Comparison of ENCODE assay signal across 1 cellular context in the genomic region with DNA sequence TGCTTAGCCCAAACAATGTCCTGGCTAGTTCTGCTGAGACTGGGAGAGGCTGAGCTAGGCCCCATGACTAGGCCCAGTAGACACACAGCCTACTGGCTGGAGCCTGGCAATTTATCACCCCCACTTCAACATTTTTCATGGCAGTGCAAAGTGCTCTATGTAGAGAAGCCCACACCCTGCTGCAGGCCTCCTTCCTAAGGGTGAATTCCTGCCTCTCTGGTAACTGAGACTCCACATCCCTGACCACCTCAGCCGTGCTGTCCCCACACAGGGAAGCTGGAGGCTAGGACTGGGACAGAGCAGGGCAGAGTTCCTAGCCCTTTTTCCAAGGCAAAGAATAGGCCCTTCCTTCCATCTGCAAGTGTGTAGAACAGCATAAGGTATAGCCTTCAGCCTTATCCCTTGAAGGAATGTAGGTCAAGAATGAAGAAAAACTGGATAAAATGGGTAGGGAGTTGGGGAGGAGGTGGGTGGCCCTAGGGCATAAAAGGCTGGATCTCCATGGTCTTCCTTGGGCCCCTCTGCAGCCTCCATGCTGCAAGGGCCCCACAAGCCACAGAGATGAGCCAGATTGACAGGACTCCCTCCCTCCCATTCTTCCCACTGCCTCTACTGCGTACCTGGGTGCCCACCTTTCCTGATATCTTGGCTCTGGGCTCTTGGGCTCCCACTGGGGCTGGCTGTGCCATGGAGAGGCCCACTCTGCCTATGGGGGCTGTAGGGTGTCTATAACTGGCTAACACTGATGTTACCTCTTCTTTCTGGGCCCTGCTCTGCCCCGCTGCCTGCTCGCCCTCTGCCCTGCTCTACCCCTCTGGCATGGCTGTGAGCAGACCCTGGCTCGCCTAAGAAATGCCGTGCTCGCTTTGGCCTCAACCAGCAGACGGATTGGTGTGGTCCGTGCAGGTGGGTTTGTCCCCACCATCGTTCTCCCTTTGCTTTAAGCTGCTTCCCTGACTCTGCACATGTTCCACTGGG.
TF ChIP-seq lines count a peak whose summit lies in the region.

No MANE protein-coding gene starts in this region.

TF ChIP-seq in SK-N-SH, 30 proteins besides CTCF, POLR2A, EP300 and RAD21:
- TF ChIP-seq SIN3A (IDR thresholded peaks at IDR 0.05; ENCODE audit: borderline replicate concordance, low read depth, low read length) (no peak), CHD2 (IDR thresholded peaks at IDR 0.05; ENCODE audit: low read length, partially characterized antibody) (no peak), MEF2A (IDR thresholded peaks at IDR 0.05; ENCODE audit: borderline replicate concordance, low read depth) (no peak), ELF1 (IDR thresholded peaks at IDR 0.05) (no peak), JUND (IDR thresholded peaks at IDR 0.05) (no peak), GATA2 (CRISPR knock-in tag; IDR thresholded peaks at IDR 0.05) (no peak), FOXM1 (IDR thresholded peaks at IDR 0.05; ENCODE audit: low read depth) (no peak), RXRA (IDR thresholded peaks at IDR 0.05; ENCODE audit: borderline replicate concordance, low read depth) (no peak), YY1 (IDR thresholded peaks at IDR 0.05; ENCODE audit: low read depth) (no peak), FOXJ3 (CRISPR knock-in tag; IDR thresholded peaks at IDR 0.05) (no peak), USF2 (IDR thresholded peaks at IDR 0.05; ENCODE audit: borderline replicate concordance, low read depth, low read length) (no peak), TAF1 (IDR thresholded peaks at IDR 0.05; ENCODE audit: borderline replicate concordance, low read depth, low read length) (no peak), FOSL2 (IDR thresholded peaks at IDR 0.05; ENCODE audit: borderline replicate concordance, low read depth) (no peak), RCOR1 (IDR thresholded peaks at IDR 0.05; ENCODE audit: low read length) (no peak), MXI1 (IDR thresholded peaks at IDR 0.05; ENCODE audit: low read depth, low read length) (no peak), EZH2phosphoT487 (IDR thresholded peaks at IDR 0.05; ENCODE audit: borderline replicate concordance, low read depth) (no peak)
- TF ChIP-seq, protein P1, sequence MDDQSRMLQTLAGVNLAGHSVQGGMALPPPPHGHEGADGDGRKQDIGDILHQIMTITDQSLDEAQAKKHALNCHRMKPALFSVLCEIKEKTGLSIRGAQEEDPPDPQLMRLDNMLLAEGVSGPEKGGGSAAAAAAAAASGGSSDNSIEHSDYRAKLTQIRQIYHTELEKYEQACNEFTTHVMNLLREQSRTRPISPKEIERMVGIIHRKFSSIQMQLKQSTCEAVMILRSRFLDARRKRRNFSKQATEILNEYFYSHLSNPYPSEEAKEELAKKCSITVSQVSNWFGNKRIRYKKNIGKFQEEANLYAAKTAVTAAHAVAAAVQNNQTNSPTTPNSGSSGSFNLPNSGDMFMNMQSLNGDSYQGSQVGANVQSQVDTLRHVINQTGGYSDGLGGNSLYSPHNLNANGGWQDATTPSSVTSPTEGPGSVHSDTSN (IDR thresholded peaks at IDR 0.05), result no peak
TF ChIP-seq in SK-N-SH: peak in this region for 0.
